25 cellular contexts compared by ENCODE assay signal in genomic region chr1:78096976-78097375, GRCh38. TPM values are rescaled to one million over a fixed set of nuclear protein-coding genes. Genes with fewer than 3 reads are reported as not detected.
DNase-seq lines count a peak whose midpoint lies in the region; ATAC-seq and TF ChIP-seq lines count a peak whose summit lies in the region.
"Had no signal": no experiment of that assay in that cellular context is flagged by ENCODE, and none has a peak within 500 bp of the region (broad histone marks: within the 10 kb centered on the region; RNA-seq: fewer than 3 reads in every experiment).

No MANE protein-coding gene starts in this region.

- H3K4me1 Mint-ChIP-seq in chondrocyte (ENCODE audit: low read depth) (peaks cover 69% of the 10 kb centered on the region), glutamatergic neuron (ENCODE audit: low read depth, unreplicated experiment) (no peaks in the 10 kb centered on the region)
- H3K4me1 Mint-ChIP-seq: T-cell had no signal

- H3K9me3 ChIP-seq in SK-N-SH (no peaks in the 10 kb centered on the region), skeletal muscle satellite cell (replicated peaks; ENCODE audit: low read length) (no peaks in the 10 kb centered on the region)
- H3K9me3 ChIP-seq: adrenal gland, prostate gland, upper lobe of left lung had no signal

- H3K4me3 ChIP-seq in SK-N-SH (ENCODE audit: low read depth in 2 of 2, low read length in 1 of 2): no peak overlapping the region
- H3K4me3 ChIP-seq in skeletal muscle satellite cell (ENCODE audit: low read length): no peak overlapping the region
- H3K4me3 ChIP-seq: adrenal gland, cardiac muscle cell, prostate gland, upper lobe of left lung had no signal

- no peaks in the 10 kb centered on the region for H3K9me2 ChIP-seq in SK-N-SH

- POLR2A ChIA-PET in SK-N-SH (lab: Yijun Ruan, JAX): no interaction called here

- TF ChIP-seq RAD21 in SK-N-SH (IDR thresholded peaks at IDR 0.05; ENCODE audit: low read length): no peak

- no peaks in the 10 kb centered on the region for H3K79me2 ChIP-seq in SK-N-SH (ENCODE audit: insufficient read depth)

- H2AFZ ChIP-seq in SK-N-SH (ENCODE audit: low read depth): peak overlapping the region; percentile 74; the same call in 1 of the 2 replicates

- H3K4me2 ChIP-seq in SK-N-SH (no peak overlapping the region), skeletal muscle satellite cell (ENCODE audit: low read length) (peak overlapping the region; percentile 56)

- H3K36me3 ChIP-seq in SK-N-SH (replicated peaks in 1 of 2; ENCODE audit: control insufficient read depth in 1 of 2, insufficient read depth in 2 of 2, low read length in 1 of 2) (no peaks in the 10 kb centered on the region), skeletal muscle satellite cell (ENCODE audit: insufficient read depth, low read length) (no peaks in the 10 kb centered on the region)
- H3K36me3 ChIP-seq: adrenal gland, cardiac muscle cell, prostate gland, upper lobe of left lung had no signal

- TF ChIP-seq CTCF in SK-N-SH (IDR thresholded peaks at IDR 0.05) (no peak), chondrocyte (IDR thresholded peaks at IDR 0.05) (no peak), glutamatergic neuron (IDR thresholded peaks at IDR 0.05; ENCODE audit: partially characterized antibody, unreplicated experiment) (no peak)

- H3K36me3 Mint-ChIP-seq in chondrocyte (ENCODE audit: low read depth): no peaks in the 10 kb centered on the region
- no peaks in the 10 kb centered on the region for H3K36me3 Mint-ChIP-seq in glutamatergic neuron (ENCODE audit: unreplicated experiment)
- H3K36me3 Mint-ChIP-seq: mesothelial cell of epicardium, T-cell had no signal

- H3F3A ChIP-seq in SK-N-SH (replicated peaks; ENCODE audit: insufficient read depth): peaks cover 31% of the 10 kb centered on the region

- no peaks in the 10 kb centered on the region for H4K20me1 ChIP-seq in SK-N-SH (ENCODE audit: insufficient read depth)

- H3K27me3 Mint-ChIP-seq in chondrocyte (ENCODE audit: low read depth): no peaks in the 10 kb centered on the region
- no peaks in the 10 kb centered on the region for H3K27me3 Mint-ChIP-seq in glutamatergic neuron (ENCODE audit: unreplicated experiment)

- H3K4me3 Mint-ChIP-seq in chondrocyte (ENCODE audit: unreplicated experiment) (no peak overlapping the region), glutamatergic neuron (ENCODE audit: unreplicated experiment) (no peak overlapping the region)
- H3K4me3 Mint-ChIP-seq: activated T-cell treated with anti-CD3 and anti-CD28 coated beads, Interleukin-2, amount 50 U/mL, for 24 hours; mesothelial cell of epicardium; stimulated activated naive CD8-positive, alpha-beta T cell treated with anti-CD3 and anti-CD28 coated beads, Interleukin-15, Interleukin-2, amounts not matched to agents 100 ng/mL and 50 ng/mL, for 24 hours; T-cell had no signal

- peak overlapping the region in 1 of 2 experiments; percentile 89; a peak in 2 of 4 replicates for H3K27ac ChIP-seq in SK-N-SH (ENCODE audit: low read depth in 2 of 2, low read length in 1 of 2)
- H3K27ac ChIP-seq: 22Rv1, cardiac muscle cell, prostate gland, upper lobe of left lung had no signal

- no peak for DNase-seq in SK-N-SH
- no peak for DNase-seq in chondrocyte (ENCODE audit: low spot score)
- no peak for DNase-seq in left lobe of liver (ENCODE audit: low spot score)
- no peak for DNase-seq in epidermal melanocyte (ENCODE audit: insufficient read length, low spot score)
- DNase-seq in glutamatergic neuron: no peak
- DNase-seq in CD1c-positive myeloid dendritic cell (ENCODE audit: extremely low spot score): no peak
- DNase-seq: activated CD8-positive, alpha-beta memory T cell treated with anti-CD3 and anti-CD28 coated beads for 24 hours; activated T-cell treated with anti-CD3 and anti-CD28 coated beads, Interleukin-2, amount 50 U/mL, for 24 hours; adrenal gland; GF-D8; HCEC 1CT; KG1; NCI-H1930; NCI-H345; NCI-H774; stimulated activated CD4-positive, alpha-beta T cell treated with anti-CD3 and anti-CD28 coated beads, Interleukin-4, amount 100 ng/mL, for 4 hours; T-cell; upper lobe of left lung had no signal

- peaks cover 0 to 19% of the 10 kb centered on the region in 2 experiments; a peak in 1 of 4 replicates for H3K4me1 ChIP-seq in SK-N-SH (ENCODE audit: control insufficient read depth in 1 of 2, insufficient read depth in 2 of 2, low read depth in 1 of 2, low read length in 1 of 2)
- peaks cover 79% of the 10 kb centered on the region for H3K4me1 ChIP-seq in skeletal muscle satellite cell (ENCODE audit: control insufficient read depth, insufficient read depth, low read length)
- H3K4me1 ChIP-seq: prostate gland had no signal

- H3K27me3 ChIP-seq in SK-N-SH (ENCODE audit: insufficient read depth) (no peaks in the 10 kb centered on the region), skeletal muscle satellite cell (ENCODE audit: control insufficient read depth, insufficient read depth, low read length) (no peaks in the 10 kb centered on the region)
- H3K27me3 ChIP-seq: adrenal gland, cardiac muscle cell, upper lobe of left lung had no signal

- H3K9me3 Mint-ChIP-seq in chondrocyte (ENCODE audit: low read depth) (no peaks in the 10 kb centered on the region), glutamatergic neuron (ENCODE audit: unreplicated experiment) (no peaks in the 10 kb centered on the region)
- H3K9me3 Mint-ChIP-seq: activated T-cell treated with anti-CD3 and anti-CD28 coated beads, Interleukin-2, amount 50 U/mL, for 24 hours; stimulated activated naive CD8-positive, alpha-beta T cell treated with anti-CD3 and anti-CD28 coated beads, Interleukin-15, Interleukin-2, amounts not matched to agents 100 ng/mL and 50 ng/mL, for 24 hours; T-cell had no signal

- H3K27ac Mint-ChIP-seq in chondrocyte (ENCODE audit: unreplicated experiment) (peak overlapping the region; percentile 42), glutamatergic neuron (ENCODE audit: unreplicated experiment) (no peak overlapping the region)
- H3K27ac Mint-ChIP-seq: activated T-cell treated with anti-CD3 and anti-CD28 coated beads, Interleukin-2, amount 50 U/mL, for 24 hours; mesothelial cell of epicardium; stimulated activated naive CD8-positive, alpha-beta T cell treated with anti-CD3 and anti-CD28 coated beads, Interleukin-15, Interleukin-2, amounts not matched to agents 100 ng/mL and 50 ng/mL, for 24 hours; T-cell had no signal

- no peak for TF ChIP-seq EP300 in SK-N-SH (IDR thresholded peaks at IDR 0.05; ENCODE audit: borderline replicate concordance in 1 of 2, low read depth in 1 of 2, low read length in 1 of 2)

- WGBS in SK-N-SH (ENCODE audit: low lambda C conversion rate): 80% methylated on average over 1 of the region's 1 CpG

- 0 out of 2 replicates have a peak overlapping the region, but pooled peaks have one; percentile 66 for H3K9ac ChIP-seq in SK-N-SH
- peak overlapping the region; percentile 84 for H3K9ac ChIP-seq in skeletal muscle satellite cell (ENCODE audit: low read depth, low read length)

- CTCF ChIA-PET in SK-N-SH (lab: Yijun Ruan, JAX): no interaction called here

- ATAC-seq in SK-N-SH treated with all-trans-retinoic acid at 6 μM for 48 hours: no peak
- ATAC-seq in left lobe of liver: peak; percentile 46
- ATAC-seq: T-cell had no signal

TF ChIP-seq in SK-N-SH, 30 proteins besides CTCF, POLR2A, EP300 and RAD21:
- no peak for TF ChIP-seq NFIC (IDR thresholded peaks at IDR 0.05; ENCODE audit: borderline replicate concordance)
- no peak for TF ChIP-seq JUND (IDR thresholded peaks at IDR 0.05)
- no peak for TF ChIP-seq POLR2AphosphoS5 (IDR thresholded peaks at IDR 0.05; ENCODE audit: low read depth, low read length)
- no peak for TF ChIP-seq IRF3 (IDR thresholded peaks at IDR 0.05; ENCODE audit: low read depth, low read length)
- no peak for TF ChIP-seq SIN3A (IDR thresholded peaks at IDR 0.05; ENCODE audit: borderline replicate concordance, low read depth, low read length)
- TF ChIP-seq NRF1 (IDR thresholded peaks at IDR 0.05; ENCODE audit: low read depth, low read length): no peak
TF ChIP-seq in SK-N-SH: peak in this region for 0.

TF ChIP-seq in SK-N-SH treated with all-trans-retinoic acid at 6 μM for 48 hours, 23 proteins besides CTCF, POLR2A, EP300 and RAD21:
- TF ChIP-seq TOX (CRISPR knock-in tag; IDR thresholded peaks at IDR 0.05; ENCODE audit: borderline replicate concordance): no peak

RNA-seq across cellular contexts. Expression of gene GIPC2, which starts 51.2 kb away (rescaled TPM):
- 0.02 TPM in 1 of 2 replicates, not detected in the other for polyA plus RNA-seq in SK-N-SH (2012; rRNA removed)
- polyA plus RNA-seq in SK-N-SH (2012; cell fraction: cytosol; rRNA removed): 0.04 TPM in 2 replicates
- not detected in 2 replicates for polyA plus RNA-seq in SK-N-SH (2012; cell fraction: nucleus; rRNA removed)
- total RNA-seq in chondrocyte: 0.10 to 0.15 TPM (median 0.10 TPM) in 3 replicates
- total RNA-seq in left lobe of liver: 9.0 TPM
- 0.25 and 0.66 TPM in 2 replicates for total RNA-seq in skeletal muscle satellite cell (2012; rRNA removed)
- not detected for total RNA-seq in glutamatergic neuron (ENCODE audit: unreplicated experiment)
- polyA plus RNA-seq: cardiac muscle cell had no signal
